In the genomic region with DNA sequence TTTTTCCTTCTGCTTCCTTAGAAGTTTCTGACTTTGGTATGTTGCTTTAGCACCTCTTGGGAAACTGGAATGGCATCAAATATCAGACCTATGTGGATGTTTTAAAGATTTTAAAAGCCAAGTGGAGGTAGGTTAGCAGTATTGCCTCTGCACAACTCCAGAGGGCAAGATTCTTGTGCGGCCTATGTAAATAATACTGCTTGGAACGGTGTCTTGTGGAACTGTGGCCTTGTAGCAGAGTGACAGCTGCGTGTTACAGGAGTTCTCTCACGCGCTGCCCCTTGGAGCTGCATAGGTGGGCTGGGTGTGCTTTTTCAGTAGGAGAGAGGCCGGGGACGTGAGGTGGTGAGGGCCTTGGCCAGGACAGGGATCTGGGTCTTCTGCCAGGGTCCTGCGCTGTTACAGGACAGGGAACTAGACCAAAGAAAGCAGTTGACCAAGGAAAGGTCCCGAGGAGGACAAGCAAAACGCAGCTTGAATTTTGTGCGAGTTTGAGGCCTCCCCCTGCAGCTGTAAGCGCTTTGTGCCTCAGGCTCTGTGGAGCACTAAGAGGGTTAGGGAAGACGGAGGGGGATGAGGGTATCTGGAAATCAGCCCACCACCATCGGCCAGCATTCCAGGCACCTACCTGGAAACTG, we compare ENCODE assay signal across 9 cellular contexts. TPM values are rescaled to one million over a fixed set of nuclear protein-coding genes. Genes with fewer than 3 reads are reported as not detected.
DNase-seq lines count a peak whose midpoint lies in the region; ATAC-seq and TF ChIP-seq lines count a peak whose summit lies in the region.
"Had no signal": no experiment of that assay in that cellular context is flagged by ENCODE, and none has a peak within 500 bp of the region (broad histone marks: within the 10 kb centered on the region; RNA-seq: fewer than 3 reads in every experiment).

No MANE protein-coding gene starts in this region.

- TF ChIP-seq CTCF in astrocyte of the cerebellum (IDR thresholded peaks at IDR 0.05; ENCODE audit: low read depth, low read length, missing control alignments) (no peak), lung (IDR thresholded peaks at IDR 0.05; ENCODE audit: control extremely low read depth, extremely low read depth) (no peak), tibial nerve (IDR thresholded peaks at IDR 0.05) (no peak)

- 69 to 86% methylated on average over 14 of the region's 14 CpGs for WGBS in lung, 2 donors
- 70 to 84% methylated on average over 14 of the region's 14 CpGs for WGBS in tibial nerve, 2 donors

- H3K4me3 ChIP-seq in astrocyte of the cerebellum (ENCODE audit: low read depth, low read length) (peak overlapping the region; percentile 78), lung (peak overlapping the region; percentile 83), tibial nerve (peak overlapping the region in 3 of 4 donors; percentile 77 to 97 (median 83))

- in situ Hi-C loops in astrocyte of the cerebellum (cut with HindIII; ENCODE audit: low sequenced_read_pairs) = no loop called here

- H3K9me3 Mint-ChIP-seq in activated T-cell treated with anti-CD3 and anti-CD28 coated beads, Interleukin-2, amount 50 U/mL, for 72 hours = no peaks in the 10 kb centered on the region

- DNase-seq in activated T-cell treated with anti-CD3 and anti-CD28 coated beads, Interleukin-2, amount 50 U/mL, for 72 hours = no peak
- DNase-seq in activated T-cell treated with anti-CD3 and anti-CD28 coated beads, Interleukin-2, amount 50 U/mL, for 48 hours = no peak
- DNase-seq in astrocyte of the cerebellum (ENCODE audit: low read depth) (no peak), lung (ENCODE audit: low spot score) (no peak), tibial nerve (ENCODE audit: low spot score in 2 of 2) (no peak), cerebellum (ENCODE audit: low spot score) (no peak), DMS 273 (lab: John Stamatoyannopoulos, UW; ENCODE audit: unreplicated experiment) (no peak)
- DNase-seq: activated CD4-positive, alpha-beta T cell treated with anti-CD3 and anti-CD28 coated beads for 1 hour had no signal

- TF ChIP-seq POLR2A in tibial nerve (IDR thresholded peaks at IDR 0.05) = no peak

- H3K36me3 ChIP-seq in lung (ENCODE audit: control insufficient read depth in 2 of 2, insufficient read depth in 2 of 2, low read length in 2 of 2) = no peaks in the 10 kb centered on the region
- H3K36me3 ChIP-seq in tibial nerve = no peaks in the 10 kb centered on the region

- peaks cover 50% of the 10 kb centered on the region for H3K4me1 Mint-ChIP-seq in activated T-cell treated with anti-CD3 and anti-CD28 coated beads, Interleukin-2, amount 50 U/mL, for 72 hours (ENCODE audit: low read depth)

- no peak overlapping the region for H3K27ac ChIP-seq in lung (ENCODE audit: low read depth in 1 of 2, low read length in 1 of 2)
- peak overlapping the region in 1 of 4 donors; percentile 95 for H3K27ac ChIP-seq in tibial nerve

- H3K4me3 Mint-ChIP-seq in activated T-cell treated with anti-CD3 and anti-CD28 coated beads, Interleukin-2, amount 50 U/mL, for 72 hours = peak overlapping the region; percentile 98 to 99

- H3K27ac Mint-ChIP-seq in activated T-cell treated with anti-CD3 and anti-CD28 coated beads, Interleukin-2, amount 50 U/mL, for 72 hours = peak overlapping the region; percentile 97

- peaks cover 0 to 2% of the 10 kb centered on the region in 2 donors for H3K36me3 Mint-ChIP-seq in activated T-cell treated with anti-CD3 and anti-CD28 coated beads, Interleukin-2, amount 50 U/mL, for 72 hours (ENCODE audit: insufficient read depth in 2 of 2)

- H3K4me1 ChIP-seq in lung (ENCODE audit: control insufficient read depth in 2 of 2, insufficient read depth in 2 of 2, low read length in 2 of 2) (peaks cover 9 to 12% of the 10 kb centered on the region in 2 donors), tibial nerve (peaks cover 0 to 32% (median 12%) of the 10 kb centered on the region in 4 donors)

- no peak for TF ChIP-seq EP300 in tibial nerve (IDR thresholded peaks at IDR 0.05)

- no peaks in the 10 kb centered on the region for H3K9me3 ChIP-seq in lung (ENCODE audit: control insufficient read depth in 2 of 2, insufficient read depth in 1 of 2, low read length in 1 of 2)
- H3K9me3 ChIP-seq in tibial nerve = no peaks in the 10 kb centered on the region

- ATAC-seq in activated T-cell treated with anti-CD3 and anti-CD28 coated beads, Interleukin-2, amount 50 U/mL, for 72 hours (replicated peaks in 1 of 2) = no peak
- ATAC-seq in lung (ENCODE audit: insufficient read depth, low FRiP score) = no peak
- ATAC-seq in GM19324 (IDR thresholded peaks at IDR 0.05; ENCODE audit: low FRiP score, unreplicated experiment) = no peak

- H3K27me3 Mint-ChIP-seq in activated T-cell treated with anti-CD3 and anti-CD28 coated beads, Interleukin-2, amount 50 U/mL, for 72 hours (ENCODE audit: low read depth) = no peaks in the 10 kb centered on the region

- H3K27me3 ChIP-seq in lung (ENCODE audit: control insufficient read depth, insufficient read depth) = no peaks in the 10 kb centered on the region
- H3K27me3 ChIP-seq in tibial nerve = no peaks in the 10 kb centered on the region

RNA-seq across cellular contexts. Expression of gene TMEM181, which starts 1.5 kb away (rescaled TPM):
- 10 to 100 TPM; 12.9 to 14.1 TPM for total RNA-seq in activated T-cell treated with anti-CD3 and anti-CD28 coated beads, Interleukin-2, amount 50 U/mL, for 72 hours
- total RNA-seq in lung (10 to 100 TPM; 22.1 to 28.5 TPM), tibial nerve (10 to 100 TPM; 14.1 to 19.0 (median 17.8) TPM), cerebellum (45.4 TPM)
- 10 to 100 TPM; 14.5 to 18.8 TPM for polyA plus RNA-seq in lung
